Comparison of ENCODE assay signal across 35 cellular contexts in the genomic region with DNA sequence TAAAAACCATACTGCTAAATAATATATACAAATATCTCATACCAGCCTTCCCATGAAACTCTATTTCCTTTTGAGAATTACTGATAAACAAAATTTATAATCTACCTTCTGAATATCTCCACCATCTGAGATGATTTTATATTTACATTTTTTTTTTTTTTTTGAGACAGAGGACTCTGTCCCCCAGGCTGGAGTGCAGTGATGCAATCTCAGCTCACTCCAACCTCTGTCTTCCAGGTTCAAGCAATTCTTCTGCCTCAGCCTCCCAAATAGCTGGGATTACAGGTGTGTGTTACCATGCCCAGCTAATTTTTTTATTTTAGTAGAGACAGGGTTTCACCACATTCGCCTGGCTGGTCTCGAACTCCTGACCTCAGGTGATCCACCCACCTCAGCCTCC. TPM values are rescaled to one million over a fixed set of nuclear protein-coding genes. Genes with fewer than 3 reads are reported as not detected.
DNase-seq lines count a peak whose midpoint lies in the region; ATAC-seq, FAIRE-seq and TF ChIP-seq lines count a peak whose summit lies in the region.
"Had no signal": no experiment of that assay in that cellular context is flagged by ENCODE, and none has a peak within 500 bp of the region (broad histone marks: within the 10 kb centered on the region; RNA-seq: fewer than 3 reads in every experiment).

No MANE protein-coding gene starts in this region.

- WGBS in HepG2 (ENCODE audit: low lambda C conversion rate): 57% methylated on average over 2 of the region's 2 CpGs
- WGBS in liver: 97% methylated on average over 2 of the region's 2 CpGs
- WGBS in small intestine, 3 donors: 89 to 91% (median 90%) methylated on average over 2 of the region's 2 CpGs

- TF ChIP-seq RAD21 in HepG2 (CRISPR knock-in tag; IDR thresholded peaks at IDR 0.05): no peak
- TF ChIP-seq RAD21 in liver (IDR thresholded peaks at IDR 0.05): no peak

- ATAC-seq in HepG2: no peak
- ATAC-seq: A549; CD8-positive, alpha-beta T cell had no signal

- no peak overlapping the region for H2AFZ ChIP-seq in HepG2 (ENCODE audit: low read length)

- no peaks in the 10 kb centered on the region for H4K20me1 ChIP-seq in HepG2 (ENCODE audit: insufficient read depth, low read length)
- H4K20me1 ChIP-seq: BLaER1; BLaER1 treated with 17β-estradiol and CSF1 and Interleukin-3, amounts not matched to agents 10 nM and 100 nM had no signal

- no peak overlapping the region for H3K4me3 ChIP-seq in HepG2 (replicated peaks in 1 of 3; ENCODE audit: insufficient read depth in 1 of 3, low read depth in 2 of 3, low read length in 3 of 3)
- no peak overlapping the region for H3K4me3 ChIP-seq in liver (ENCODE audit: low read depth in 1 of 3, low read length in 3 of 3)
- no peak overlapping the region for H3K4me3 ChIP-seq in small intestine (ENCODE audit: low read depth in 1 of 2, low read length in 2 of 2)
- no peak overlapping the region for H3K4me3 ChIP-seq in Peyer's patch
- H3K4me3 ChIP-seq: A549; BLaER1; BLaER1 treated with 17β-estradiol and CSF1 and Interleukin-3, amounts not matched to agents 10 nM and 100 nM had no signal

- no peaks in the 10 kb centered on the region for H3K4me1 Mint-ChIP-seq in chondrocyte (ENCODE audit: low read depth)
- H3K4me1 Mint-ChIP-seq: B cell; CD14-positive monocyte; CD4-positive, alpha-beta memory T cell; CD4-positive, CD25-positive, alpha-beta regulatory T cell; CD8-positive, alpha-beta memory T cell had no signal

- CTCF ChIA-PET in HepG2 (lab: Yijun Ruan, JAX; ENCODE audit: low intra/inter-chr PET ratio, low total read pairs): no interaction called here

- TF ChIP-seq CTCF in HepG2 (CRISPR knock-in tag; IDR thresholded peaks at IDR 0.05) (no peak), liver (IDR thresholded peaks at IDR 0.05; ENCODE audit: low read depth, low read length, missing input control) (no peak), chondrocyte (IDR thresholded peaks at IDR 0.05) (no peak), Peyer's patch (IDR thresholded peaks at IDR 0.05) (no peak)

- H3K27me3 Mint-ChIP-seq in chondrocyte (ENCODE audit: low read depth): no peaks in the 10 kb centered on the region

- H3K9me3 ChIP-seq in HepG2 (ENCODE audit: low read length): no peaks in the 10 kb centered on the region
- H3K9me3 ChIP-seq in liver (ENCODE audit: control insufficient read depth in 4 of 4, low read length in 3 of 4): no peaks in the 10 kb centered on the region
- no peaks in the 10 kb centered on the region for H3K9me3 ChIP-seq in small intestine (ENCODE audit: control insufficient read depth, low read depth)
- H3K9me3 ChIP-seq in Peyer's patch: no peaks in the 10 kb centered on the region
- H3K9me3 ChIP-seq: A549, BE2C, BLaER1, Caco-2 had no signal

- no peak overlapping the region for H3K4me2 ChIP-seq in HepG2 (ENCODE audit: low read depth, low read length)
- H3K4me2 ChIP-seq: A549; BLaER1; BLaER1 treated with 17β-estradiol and CSF1 and Interleukin-3, amounts not matched to agents 10 nM and 100 nM had no signal

- no peak overlapping the region for H3K4me3 Mint-ChIP-seq in chondrocyte (ENCODE audit: unreplicated experiment)
- H3K4me3 Mint-ChIP-seq: B cell; CD14-positive monocyte; CD4-positive, alpha-beta memory T cell; CD4-positive, alpha-beta T cell; CD4-positive, CD25-positive, alpha-beta regulatory T cell; CD8-positive, alpha-beta memory T cell; CD8-positive, alpha-beta T cell had no signal

- H3K27me3 ChIP-seq in HepG2 (ENCODE audit: control insufficient read depth in 1 of 2, insufficient read depth in 2 of 2, low read length in 2 of 2): 0 out of 5 replicates have a peak, but pooled peaks cover 0 to 2% of the 10 kb centered on the region in 2 experiments
- no peaks in the 10 kb centered on the region for H3K27me3 ChIP-seq in liver (ENCODE audit: control insufficient read depth in 4 of 4, insufficient read depth in 4 of 4, low read length in 3 of 4)
- H3K27me3 ChIP-seq in small intestine (ENCODE audit: control insufficient read depth in 2 of 2, insufficient read depth in 2 of 2, low read length in 2 of 2): no peaks in the 10 kb centered on the region
- H3K27me3 ChIP-seq in Peyer's patch: no peaks in the 10 kb centered on the region
- H3K27me3 ChIP-seq: BLaER1; BLaER1 treated with 17β-estradiol and CSF1 and Interleukin-3, amounts not matched to agents 10 nM and 100 nM had no signal

- H3K27ac Mint-ChIP-seq in chondrocyte (ENCODE audit: unreplicated experiment): no peak overlapping the region
- H3K27ac Mint-ChIP-seq: B cell; CD14-positive monocyte; CD4-positive, alpha-beta memory T cell; CD4-positive, alpha-beta T cell; CD4-positive, CD25-positive, alpha-beta regulatory T cell; CD8-positive, alpha-beta memory T cell; CD8-positive, alpha-beta T cell had no signal

- H3K9ac ChIP-seq in HepG2 (ENCODE audit: insufficient read depth, low read depth, low read length) (no peak overlapping the region), liver (ENCODE audit: low read depth in 1 of 2, low read length in 2 of 2) (no peak overlapping the region)
- H3K9ac ChIP-seq: BLaER1; BLaER1 treated with 17β-estradiol and CSF1 and Interleukin-3, amounts not matched to agents 10 nM and 100 nM had no signal

- in situ Hi-C loops in HepG2 (cut with HindIII; ENCODE audit: extremely low pct_ligation_motif_present, low pct_unique_long_range_greater_than_20kb): no loop called here

- no peak overlapping the region for H3K27ac ChIP-seq in HepG2 (ENCODE audit: extremely low read length, insufficient read depth, low read length)
- H3K27ac ChIP-seq in liver (ENCODE audit: low read depth in 1 of 2, low read length in 2 of 2): no peak overlapping the region
- H3K27ac ChIP-seq in small intestine (ENCODE audit: low read depth in 1 of 2, low read length in 1 of 2): no peak overlapping the region
- H3K27ac ChIP-seq in Peyer's patch: peak overlapping the region in 2 of 4 donors; percentile 77 to 89
- H3K27ac ChIP-seq: 22Rv1; A549; BLaER1; BLaER1 treated with 17β-estradiol and CSF1 and Interleukin-3, amounts not matched to agents 10 nM and 100 nM; C4-2B had no signal

- TF ChIP-seq EP300 in HepG2 (IDR thresholded peaks at IDR 0.05; ENCODE audit: low read depth in 2 of 2, low read length in 2 of 2) (no peak), HepG2 (CRISPR knock-in tag; IDR thresholded peaks at IDR 0.05; ENCODE audit: borderline replicate concordance) (no peak)

- H3K36me3 ChIP-seq in HepG2 (replicated peaks in 1 of 2; ENCODE audit: control insufficient read depth in 1 of 2, insufficient read depth in 2 of 2, low read length in 2 of 2) (no peaks in the 10 kb centered on the region), liver (ENCODE audit: control insufficient read depth in 4 of 4, insufficient read depth in 3 of 4, low read depth in 1 of 4, low read length in 3 of 4) (no peaks in the 10 kb centered on the region), small intestine (ENCODE audit: control insufficient read depth in 2 of 2, insufficient read depth in 2 of 2, low read length in 2 of 2) (no peaks in the 10 kb centered on the region), Peyer's patch (no peaks in the 10 kb centered on the region)
- H3K36me3 ChIP-seq: BE2C; BLaER1; BLaER1 treated with 17β-estradiol and CSF1 and Interleukin-3, amounts not matched to agents 10 nM and 100 nM had no signal

- no TSS peak for BruUV-seq in HepG2 (replicated peaks; lab: Mats Ljungman, UMichigan)

- no peak for TF ChIP-seq POLR2A in HepG2 (IDR thresholded peaks at IDR 0.05; ENCODE audit: insufficient read depth in 1 of 2, low read depth in 2 of 2, low read length in 2 of 2)
- no peak for TF ChIP-seq POLR2A in Peyer's patch (IDR thresholded peaks at IDR 0.05)

- peaks cover 6% of the 10 kb centered on the region for H3K9me3 Mint-ChIP-seq in chondrocyte (ENCODE audit: low read depth)
- H3K9me3 Mint-ChIP-seq: CD4-positive, alpha-beta memory T cell; CD4-positive, alpha-beta T cell; CD8-positive, alpha-beta T cell had no signal

- intact Hi-C loops in HepG2 (cut with micrococcal nuclease; ENCODE audit: unreplicated experiment): no loop called here

- POLR2A ChIA-PET in HepG2 (lab: Yijun Ruan, JAX): interaction anchor here (1.4 kb wide), 1 partner anchor 9 kb away, joined by 3 read pairs; no protein-coding TSS in a partner anchor

- FAIRE-seq in HepG2 (lab: Jason Lieb, UNC) (no peak), small intestine (lab: Jason Lieb, UNC) (no peak)
- FAIRE-seq: A204.1, A549, D721Med had no signal

- H3K4me1 ChIP-seq in HepG2 (ENCODE audit: insufficient read depth, low read length) (peaks cover 31% of the 10 kb centered on the region), liver (ENCODE audit: control insufficient read depth in 4 of 4, insufficient read depth in 4 of 4, low read length in 3 of 4) (no peaks in the 10 kb centered on the region), small intestine (ENCODE audit: control insufficient read depth in 2 of 2, insufficient read depth in 1 of 2, low read depth in 1 of 2, low read length in 1 of 2) (peaks cover 0 to 3% of the 10 kb centered on the region in 2 donors), Peyer's patch (peaks cover 0 to 6% (median 0%) of the 10 kb centered on the region in 4 donors)
- H3K4me1 ChIP-seq: A549; BE2C; BLaER1; BLaER1 treated with 17β-estradiol and CSF1 and Interleukin-3, amounts not matched to agents 10 nM and 100 nM; Caco-2 had no signal

- no peak for DNase-seq in HepG2 (ENCODE audit: low spot score)
- peak; percentile 26 for DNase-seq in small intestine
- no peak for DNase-seq in NCI-H2081 (lab: John Stamatoyannopoulos, UW)
- no peak for DNase-seq in chondrocyte (ENCODE audit: low spot score)
- DNase-seq in Peyer's patch: no peak
- DNase-seq: 8988T; ACHN; AML-193; BE2C; C1 segment of cervical spinal cord; Caco-2; Calu3; CD4-positive, alpha-beta memory T cell; CD4-positive, alpha-beta T cell; CD4-positive, CD25-positive, alpha-beta regulatory T cell; CD8-positive, alpha-beta memory T cell; CD8-positive, alpha-beta T cell; COR-L47; DMS 273 treated with DMSO at 0.1 percent for 48 hours; DMS153; DMS53; DMS79; DMS79 treated with DMSO at 0.1 percent for 48 hours; DND-41; EL had no signal

- H3K36me3 Mint-ChIP-seq in chondrocyte (ENCODE audit: low read depth): peaks cover 2% of the 10 kb centered on the region
- H3K36me3 Mint-ChIP-seq: CD14-positive monocyte; CD4-positive, alpha-beta memory T cell; CD4-positive, CD25-positive, alpha-beta regulatory T cell; CD8-positive, alpha-beta memory T cell; CD8-positive, alpha-beta T cell had no signal

- H3K79me2 ChIP-seq in HepG2 (ENCODE audit: insufficient read depth, low read length): no peaks in the 10 kb centered on the region

RNA-seq across cellular contexts. Expression of a gene that starts 42.8 kb away (rescaled TPM):
- total RNA-seq in HepG2 (2016; rRNA removed; fragmentation: Illumina TruSeq; extraction: Trizol) (46.0 and 46.3 TPM in 2 replicates), liver (10 to 100 TPM in 1 of 2 donors, 1 to 10 TPM in 1; 2.1 to 35.0 TPM), chondrocyte (60.8 to 68.8 TPM (median 62.1 TPM) in 3 replicates), Peyer's patch (100 to 1,000 TPM in 2 of 4 donors, 10 to 100 TPM in 2; 61.9 to 116 (median 99.8) TPM)
- 27.3 and 31.8 TPM in 2 replicates for total RNA-seq in HepG2 (2016; cell fraction: cytosol; rRNA removed; fragmentation: Illumina TruSeq; extraction: Trizol; ENCODE audit: low read depth)
- total RNA-seq in HepG2 (2016; cell fraction: insoluble cytoplasmic fraction; rRNA removed; fragmentation: Illumina TruSeq; extraction: Trizol): 36.6 and 47.1 TPM in 2 replicates
- 57.4 and 59.2 TPM in 2 replicates for total RNA-seq in HepG2 (2016; cell fraction: membrane; rRNA removed; fragmentation: Illumina TruSeq; extraction: Trizol)
- 59.9 and 71.5 TPM in 2 replicates for total RNA-seq in HepG2 (2016; cell fraction: nucleus; rRNA removed; fragmentation: Illumina TruSeq; extraction: Trizol)
- polyA plus RNA-seq in HepG2 (2011; rRNA removed) (6.5 and 9.5 TPM in 2 replicates), liver (1 to 10 TPM in 1 of 2 donors, under 1 TPM in 1; 0.67 to 1.4 TPM), small intestine (10 to 100 TPM; 12.1 to 30.2 (median 15.7) TPM)
- 3.6 and 6.7 TPM in 2 replicates for polyA plus RNA-seq in HepG2 (2011; cell fraction: cytosol; rRNA removed)
- 29.6 and 44.5 TPM in 2 replicates for polyA plus RNA-seq in HepG2 (2011; cell fraction: nucleus; rRNA removed)
- polyA plus RNA-seq in HepG2 (2012): 93.3 and 101 TPM in 2 replicates
- 22.3 and 25.9 TPM in 2 replicates for polyA plus RNA-seq in HepG2 (2016; cell fraction: cytosol; fragmentation: Illumina TruSeq; extraction: Trizol; ENCODE audit: low read depth)
- polyA plus RNA-seq in HepG2 (2016; cell fraction: insoluble cytoplasmic fraction; fragmentation: Illumina TruSeq; extraction: Trizol; ENCODE audit: low read depth): 65.2 and 84.9 TPM in 2 replicates
- 59.1 and 66.3 TPM in 2 replicates for polyA plus RNA-seq in HepG2 (2016; cell fraction: membrane; fragmentation: Illumina TruSeq; extraction: Trizol; ENCODE audit: low read depth)
- polyA plus RNA-seq in HepG2 (2016; cell fraction: nucleus; fragmentation: Illumina TruSeq; extraction: Trizol; ENCODE audit: insufficient read depth, low read depth): 115 and 116 TPM in 2 replicates
- polyA minus RNA-seq in HepG2 (2011; rRNA and poly(A)+ RNA removed; ENCODE audit: low replicate concordance): 11.7 TPM in 1 of 2 replicates, not detected in the other
- polyA minus RNA-seq in HepG2 (2011; cell fraction: cytosol; rRNA and poly(A)+ RNA removed): 13.2 and 23.5 TPM in 2 replicates
- 110 and 124 TPM in 2 replicates for polyA minus RNA-seq in HepG2 (2011; cell fraction: nucleus; rRNA and poly(A)+ RNA removed)
- total RNA-seq: B cell; CD4-positive, alpha-beta memory T cell; CD8-positive, alpha-beta T cell had no signal
- polyA plus RNA-seq: CD4-positive, alpha-beta memory T cell; CD4-positive, CD25-positive, alpha-beta regulatory T cell; CD8-positive, alpha-beta memory T cell had no signal
